ENCODE assay signal across 22 cellular contexts in genomic region chrX:38151426-38151825, GRCh38.
DNase-seq lines count a peak whose midpoint lies in the region; ATAC-seq and TF ChIP-seq lines count a peak whose summit lies in the region.
"Had no signal": no experiment of that assay in that cellular context is flagged by ENCODE, and none has a peak within 500 bp of the region (broad histone marks: within the 10 kb centered on the region; RNA-seq: fewer than 3 reads in every experiment).

No MANE protein-coding gene starts in this region.

- H3K9me3 ChIP-seq in heart left ventricle = no peaks in the 10 kb centered on the region
- H3K9me3 ChIP-seq: heart right ventricle, stomach, transverse colon had no signal

- peaks cover 0 to 4% (median 0%) of the 10 kb centered on the region in 12 donors for H3K4me1 ChIP-seq in heart left ventricle
- H3K4me1 ChIP-seq: stomach, transverse colon had no signal

- TF ChIP-seq CTCF in AG10803 (conservative IDR thresholded peaks at IDR 0.05; ENCODE audit: low read length) (no peak), choroid plexus epithelial cell (conservative IDR thresholded peaks at IDR 0.05; ENCODE audit: low read depth, low read length) (no peak), heart left ventricle (IDR thresholded peaks at IDR 0.05) (no peak)

- no peak overlapping the region for H3K27ac ChIP-seq in heart left ventricle
- H3K27ac ChIP-seq: coronary artery, heart right ventricle, HL-60, SK-N-MC, stomach, transverse colon, VCaP had no signal

- no peak for TF ChIP-seq POLR2A in heart left ventricle (IDR thresholded peaks at IDR 0.05)

- H3K27me3 ChIP-seq in heart left ventricle = peaks cover 0 to 7% (median 0%) of the 10 kb centered on the region in 9 donors
- H3K27me3 ChIP-seq: stomach, transverse colon had no signal

- peak; percentile 78 for DNase-seq in AG10803 (ENCODE audit: low read depth)
- DNase-seq in M059J (ENCODE audit: low read depth) = peak; percentile 54
- peak; percentile 65 for DNase-seq in choroid plexus epithelial cell (ENCODE audit: low read depth)
- DNase-seq in non-pigmented ciliary epithelial cell (ENCODE audit: low read depth) = peak; percentile 54
- no peak for DNase-seq in heart left ventricle
- DNase-seq in stimulated activated CD4-positive, alpha-beta T cell treated with anti-CD3 and anti-CD28 coated beads, Interleukin-4, amount 100 ng/mL, for 24 hours = no peak
- no peak for DNase-seq in NK-92 (lab: John Stamatoyannopoulos, UW; ENCODE audit: unreplicated experiment)
- DNase-seq: activated CD4-positive, alpha-beta T cell treated with anti-CD3 and anti-CD28 coated beads, Interleukin-2, amount 10 ng/mL, durations not matched to agents 24 days and 14 days; activated CD8-positive, alpha-beta memory T cell treated with anti-CD3 and anti-CD28 coated beads, Interleukin-2, amount 10 ng/mL, durations not matched to agents 7 days and 5 days; H7; heart right ventricle; NCI-H1105 treated with DMSO at 0.1 percent for 48 hours; NCI-H446; occipital lobe; retina; stomach; transverse colon had no signal

- peaks cover 0 to 9% (median 0%) of the 10 kb centered on the region in 9 donors for H3K36me3 ChIP-seq in heart left ventricle
- H3K36me3 ChIP-seq: stomach, transverse colon had no signal

- ATAC-seq in heart left ventricle = no peak
- ATAC-seq in HG03175 (IDR thresholded peaks at IDR 0.05; ENCODE audit: unreplicated experiment) = no peak
- ATAC-seq: activated CD8-positive, alpha-beta memory T cell treated with anti-CD3 and anti-CD28 coated beads, Interleukin-2, amount 10 ng/mL, durations not matched to agents 7 days and 5 days; heart right ventricle had no signal

- H3K4me3 ChIP-seq in AG10803 (ENCODE audit: low read length) (no peak overlapping the region), choroid plexus epithelial cell (ENCODE audit: low read depth, low read length) (no peak overlapping the region), heart left ventricle (no peak overlapping the region)
- H3K4me3 ChIP-seq: coronary artery, heart right ventricle, SK-N-MC, stomach, transverse colon had no signal

- WGBS in heart left ventricle, 4 donors = 65 to 86% (median 77%) methylated on average over 5 of the region's 5 CpGs

- intact Hi-C loops in heart left ventricle (cut with DNase I) = no loop called here

Comparison
In these comparisons a context has a peak if more than half of its experiments do, and no peak if none do; other contexts are left out.
1. DNase-seq: peak in AG10803 (single experiment), M059J (single experiment), choroid plexus epithelial cell (single experiment) and non-pigmented ciliary epithelial cell (single experiment); none in heart left ventricle (0 of 5), stimulated activated CD4-positive, alpha-beta T cell treated with anti-CD3 and anti-CD28 coated beads, Interleukin-4, amount 100 ng/mL, for 24 hours (single experiment) and NK-92 (single experiment).